18 cellular contexts compared by ENCODE assay signal in genomic region chr12:67322580-67322979, GRCh38. TPM values are rescaled to one million over a fixed set of nuclear protein-coding genes. Genes with fewer than 3 reads are reported as not detected.
A peak's percentile ranks its signal among the peaks of the same experiment; 100 is the strongest.
DNase-seq lines count a peak whose midpoint lies in the region; ATAC-seq, FAIRE-seq and TF ChIP-seq lines count a peak whose summit lies in the region.
"Had no signal": no experiment of that assay in that cellular context is flagged by ENCODE, and none has a peak within 500 bp of the region (broad histone marks: within the 10 kb centered on the region; RNA-seq: fewer than 3 reads in every experiment).

No MANE protein-coding gene starts in this region.

- H3K27ac ChIP-seq in K562 (ENCODE audit: extremely low read depth, low read depth, low read length) = no peak overlapping the region
- no peak overlapping the region for H3K27ac ChIP-seq in HepG2 (ENCODE audit: extremely low read length, insufficient read depth, low read length)
- no peak overlapping the region for H3K27ac ChIP-seq in GM23338 (ENCODE audit: low read depth)
- H3K27ac ChIP-seq: 22Rv1, BLaER1 had no signal

- no peak for TF ChIP-seq CTCF in Calu3 (IDR thresholded peaks at IDR 0.05; ENCODE audit: unreplicated experiment)
- no peak for TF ChIP-seq CTCF in K562 (IDR thresholded peaks at IDR 0.05 in 2 of 3, conservative IDR thresholded peaks at IDR 0.05 in 1 of 3; ENCODE audit: insufficient read depth in 2 of 3, low read depth in 1 of 3, low read length in 3 of 3)
- no peak for TF ChIP-seq CTCF in HepG2 (CRISPR knock-in tag; IDR thresholded peaks at IDR 0.05)
- TF ChIP-seq CTCF in GM23338 (conservative IDR thresholded peaks at IDR 0.05; ENCODE audit: low read depth in 2 of 2) = no peak

- in situ Hi-C loops in K562 (cut with MboI) (no loop called here), HepG2 (cut with HindIII; ENCODE audit: extremely low pct_ligation_motif_present, low pct_unique_long_range_greater_than_20kb) (no loop called here)

- H3K9me3 ChIP-seq in K562 (replicated peaks; ENCODE audit: control insufficient read depth, insufficient read depth, low read depth, low read length) (no peaks in the 10 kb centered on the region; the same call in 1 of the 2 replicates), HepG2 (ENCODE audit: low read length) (no peaks in the 10 kb centered on the region)
- H3K9me3 ChIP-seq: Caco-2, HAP-1 had no signal

- CTCF ChIA-PET in Calu3 (lab: Charles Lee) (interaction anchor here (0.6 to 0.7 kb wide), 2 partner anchors 9 to 29 kb away, joined by 3 read pairs; no protein-coding TSS in a partner anchor), K562 (lab: Yijun Ruan, JAX; ENCODE audit: low intra/inter-chr PET ratio) (no interaction called here), HepG2 (lab: Yijun Ruan, JAX; ENCODE audit: low intra/inter-chr PET ratio, low total read pairs) (no interaction called here)

- H3K4me2 ChIP-seq in K562 (ENCODE audit: insufficient read depth, low read length) (no peak overlapping the region), HepG2 (ENCODE audit: low read depth, low read length) (no peak overlapping the region), GM23338 (no peak overlapping the region)
- H3K4me2 ChIP-seq: BLaER1 had no signal

- 0 out of 2 replicates have a peak, but pooled peaks have one; percentile 29 for TF ChIP-seq POLR2A in K562 (conservative IDR thresholded peaks at IDR 0.05)
- no peak; a peak in 1 of 4 replicates for TF ChIP-seq POLR2A in HepG2 (IDR thresholded peaks at IDR 0.05; ENCODE audit: insufficient read depth in 1 of 2, low read depth in 2 of 2, low read length in 2 of 2)

- H3K9me1 ChIP-seq in K562 (ENCODE audit: control insufficient read depth, insufficient read depth, low read length) = no peaks in the 10 kb centered on the region

- BruUV-seq in Calu3 (replicated peaks; lab: Mats Ljungman, UMichigan) (no TSS peak), K562 (replicated peaks; lab: Mats Ljungman, UMichigan) (no TSS peak), HepG2 (replicated peaks; lab: Mats Ljungman, UMichigan) (no TSS peak)

- H4K20me1 ChIP-seq in K562 (replicated peaks; ENCODE audit: control insufficient read depth, insufficient read depth, low read length) (no peaks in the 10 kb centered on the region), HepG2 (ENCODE audit: insufficient read depth, low read length) (no peaks in the 10 kb centered on the region), GM23338 (replicated peaks; ENCODE audit: insufficient read depth) (no peaks in the 10 kb centered on the region; the same call in none of the 2 replicates)
- H4K20me1 ChIP-seq: BLaER1 had no signal

- H3K9ac ChIP-seq in K562 (ENCODE audit: insufficient read depth in 1 of 2, low read depth in 2 of 2, low read length in 2 of 2) = no peak overlapping the region
- H3K9ac ChIP-seq in HepG2 (ENCODE audit: insufficient read depth, low read depth, low read length) = no peak overlapping the region
- H3K9ac ChIP-seq: BLaER1 had no signal

- H3K4me1 Mint-ChIP-seq in Calu3 (ENCODE audit: low read depth, unreplicated experiment) = no peaks in the 10 kb centered on the region
- no peaks in the 10 kb centered on the region; the same call in 2 of the 3 replicates for H3K4me1 Mint-ChIP-seq in GM23338

- H3K36me3 Mint-ChIP-seq in Calu3 (ENCODE audit: insufficient read depth, unreplicated experiment) (peaks cover 34% of the 10 kb centered on the region), GM23338 (ENCODE audit: low read depth) (peaks cover 71% of the 10 kb centered on the region)

- no peaks in the 10 kb centered on the region for H3F3A ChIP-seq in GM23338 (replicated peaks; ENCODE audit: low read depth)

- H3K79me2 ChIP-seq in K562 (ENCODE audit: control insufficient read depth, insufficient read depth, low read length) (no peaks in the 10 kb centered on the region), HepG2 (ENCODE audit: insufficient read depth, low read length) (no peaks in the 10 kb centered on the region), GM23338 (replicated peaks; ENCODE audit: insufficient read depth) (no peaks in the 10 kb centered on the region)

- H3K36me3 ChIP-seq in K562 (ENCODE audit: control insufficient read depth, insufficient read depth, low read length) (peaks cover 4% of the 10 kb centered on the region; the same call in 1 of the 3 replicates), HepG2 (replicated peaks in 1 of 2; ENCODE audit: control insufficient read depth in 1 of 2, insufficient read depth in 2 of 2, low read length in 2 of 2) (no peaks in the 10 kb centered on the region; a peak in 1 of 5 replicates), GM23338 (ENCODE audit: insufficient read depth) (peaks cover 22% of the 10 kb centered on the region)

- 83% methylated on average over 12 of the region's 12 CpGs for WGBS in K562 (ENCODE audit: insufficient coverage, low coverage, missing lambda C conversion rate)
- WGBS in HepG2 (ENCODE audit: low lambda C conversion rate) = 98% methylated on average over 8 of the region's 12 CpGs

- H3K27me3 ChIP-seq in K562 (ENCODE audit: control insufficient read depth in 2 of 2, insufficient read depth in 2 of 2, low read length in 2 of 2) = peaks cover 0 to 2% of the 10 kb centered on the region in 2 experiments; a peak in 2 of 5 replicates
- H3K27me3 ChIP-seq in HepG2 (ENCODE audit: control insufficient read depth in 1 of 2, insufficient read depth in 2 of 2, low read length in 2 of 2) = no peaks in the 10 kb centered on the region
- H3K27me3 ChIP-seq in GM23338 (ENCODE audit: insufficient read depth) = no peaks in the 10 kb centered on the region
- H3K27me3 ChIP-seq: BLaER1 had no signal

- peak overlapping the region; percentile 39 for H3K27ac Mint-ChIP-seq in Calu3 (ENCODE audit: unreplicated experiment)
- H3K27ac Mint-ChIP-seq in GM23338 = no peak overlapping the region

- FAIRE-seq in K562 (lab: Jason Lieb, UNC) (no peak), HepG2 (lab: Jason Lieb, UNC) (no peak)
- FAIRE-seq: GM12878, GM19239, H1 had no signal

- H3K27me3 Mint-ChIP-seq in Calu3 (ENCODE audit: unreplicated experiment) (no peaks in the 10 kb centered on the region), GM23338 (ENCODE audit: insufficient read depth, low read depth, poor library complexity) (peaks cover 21% of the 10 kb centered on the region)
- H3K27me3 Mint-ChIP-seq: CD8-positive, alpha-beta memory T cell had no signal

- H2AFZ ChIP-seq in K562 (ENCODE audit: low read depth, low read length) = no peak overlapping the region
- no peak overlapping the region for H2AFZ ChIP-seq in HepG2 (ENCODE audit: low read length)
- no peak overlapping the region for H2AFZ ChIP-seq in GM23338

- intact Hi-C loops in Calu3 (cut with micrococcal nuclease; ENCODE audit: unreplicated experiment) (no loop called here), K562 (cut with micrococcal nuclease) (no loop called here), HepG2 (cut with micrococcal nuclease; ENCODE audit: unreplicated experiment) (no loop called here)

- H3K4me3 Mint-ChIP-seq in Calu3 (ENCODE audit: low read depth, unreplicated experiment) (no peak overlapping the region), GM23338 (no peak overlapping the region)
- H3K4me3 Mint-ChIP-seq: CD8-positive, alpha-beta memory T cell had no signal

- H3K9me3 Mint-ChIP-seq in Calu3 (ENCODE audit: low read depth, unreplicated experiment) = peaks cover 12% of the 10 kb centered on the region
- H3K9me3 Mint-ChIP-seq in GM23338 = peaks cover 35% of the 10 kb centered on the region

- no peaks in the 10 kb centered on the region for H3K4me1 ChIP-seq in K562 (replicated peaks in 1 of 2; ENCODE audit: control insufficient read depth in 2 of 2, insufficient read depth in 2 of 2, low read length in 2 of 2)
- H3K4me1 ChIP-seq in HepG2 (ENCODE audit: insufficient read depth, low read length) = no peaks in the 10 kb centered on the region
- no peaks in the 10 kb centered on the region for H3K4me1 ChIP-seq in GM23338 (ENCODE audit: insufficient read depth)
- H3K4me1 ChIP-seq: BLaER1, Caco-2, HAP-1 had no signal

- TF ChIP-seq RAD21 in K562 (CRISPR knock-in tag; conservative IDR thresholded peaks at IDR 0.05 in 1 of 2, IDR thresholded peaks at IDR 0.05 in 1 of 2) (no peak), HepG2 (CRISPR knock-in tag; IDR thresholded peaks at IDR 0.05) (no peak)

- no peak for TF ChIP-seq EP300 in K562 (IDR thresholded peaks at IDR 0.05; ENCODE audit: low read length)
- no peak for TF ChIP-seq EP300 in HepG2 (IDR thresholded peaks at IDR 0.05; ENCODE audit: low read depth in 2 of 2, low read length in 2 of 2)
- no peak for TF ChIP-seq EP300 in HepG2 (CRISPR knock-in tag; IDR thresholded peaks at IDR 0.05; ENCODE audit: borderline replicate concordance)

- no peak overlapping the region for H3K4me3 ChIP-seq in K562
- H3K4me3 ChIP-seq in HepG2 (replicated peaks in 1 of 3; ENCODE audit: insufficient read depth in 1 of 3, low read depth in 2 of 3, low read length in 3 of 3) = no peak overlapping the region
- H3K4me3 ChIP-seq in GM23338 = no peak overlapping the region
- H3K4me3 ChIP-seq: BLaER1, GM12878, HAP-1 had no signal

- H3K9me2 ChIP-seq in GM23338 (ENCODE audit: insufficient read depth) = no peaks in the 10 kb centered on the region; the same call in 1 of the 2 replicates

- DNase-seq in NCI-H2029 (lab: John Stamatoyannopoulos, UW) (peak; percentile 2), NCI-H2029 treated with DMSO at 0.1 percent for 48 hours (lab: John Stamatoyannopoulos, UW) (no peak), Calu3 (no peak), K562 (ENCODE audit: extremely low read depth in 1 of 4, low spot score in 3 of 4) (no peak), HepG2 (ENCODE audit: low spot score) (no peak), GM23338 (ENCODE audit: low spot score) (no peak)
- DNase-seq: Caco-2; CD8-positive, alpha-beta memory T cell; IMR-90; KG1 had no signal

- POLR2A ChIA-PET in K562 (lab: Yijun Ruan, JAX) = interaction anchor here (1.8 kb wide), 1 partner anchor 11 kb away, joined by 10 read pairs; no protein-coding TSS in a partner anchor
- POLR2A ChIA-PET in HepG2 (lab: Yijun Ruan, JAX) = interaction anchor here (2.0 kb wide), 1 partner anchor 54 kb away, joined by 5 read pairs; the partner anchor contains the start of gene CAND1

- peak; percentile 7 for ATAC-seq in K562
- peak; percentile 6; the same call in 2 of the 3 replicates for ATAC-seq in HepG2
- ATAC-seq in HG02973 (IDR thresholded peaks at IDR 0.05; ENCODE audit: unreplicated experiment) = no peak
- no peak for ATAC-seq in GM23338
- ATAC-seq in GM18868 (IDR thresholded peaks at IDR 0.05; ENCODE audit: unreplicated experiment) = no peak

RNA-seq across cellular contexts. Expression of gene CAND1, which starts 53.4 kb away (rescaled TPM):
- total RNA-seq in Calu3 (2022) = 182 and 197 TPM in 2 replicates
- total RNA-seq in K562 (2011; cell fraction: chromatin; rRNA removed; ENCODE audit: low replicate concordance) = 52.0 and 222 TPM in 2 replicates
- 26.5 and 37.0 TPM in 2 replicates for total RNA-seq in K562 (2011; cell fraction: nucleolus; rRNA removed)
- total RNA-seq in K562 (2011; cell fraction: nucleoplasm; rRNA removed) = 70.0 and 96.4 TPM in 2 replicates
- 77.5 and 97.2 TPM in 2 replicates for total RNA-seq in K562 (2014; rRNA removed)
- 116 and 127 TPM in 2 replicates for total RNA-seq in K562 (2014; rRNA removed; fragmentation: Illumina TruSeq; extraction: Trizol)
- 72.7 and 80.0 TPM in 2 replicates for total RNA-seq in K562 (2015; rRNA removed; fragmentation: Illumina TruSeq; extraction: Trizol)
- 142 and 144 TPM in 2 replicates for total RNA-seq in K562 (2021)
- 134 and 167 TPM in 2 replicates for polyA plus RNA-seq in K562 (2011; rRNA removed)
- 20.3 and 40.9 TPM in 2 replicates for polyA plus RNA-seq in K562 (2011; cell fraction: cytosol; rRNA removed)
- 42.3 and 66.0 TPM in 2 replicates for polyA plus RNA-seq in K562 (2011; cell fraction: nucleus; rRNA removed)
- 47.5 and 49.5 TPM in 2 replicates for polyA plus RNA-seq in K562 (2012)
- polyA plus RNA-seq in K562 (2014; fragmentation: Illumina TruSeq; extraction: Trizol) = 50.1 and 51.3 TPM in 2 replicates
- polyA plus RNA-seq in K562 (2014; fragmentation: Nextera tagmentation; extraction: Ambion mirVana) = 10 to 100 TPM; 24.0 to 32.3 TPM
- polyA plus RNA-seq in K562 (2014; rRNA removed) = 40.7 and 43.5 TPM in 2 replicates
- polyA minus RNA-seq in K562 (2011; rRNA and poly(A)+ RNA removed) = 204 and 240 TPM in 2 replicates
- 63.5 and 70.4 TPM in 2 replicates for polyA minus RNA-seq in K562 (2011; cell fraction: cytosol; rRNA and poly(A)+ RNA removed)
- polyA minus RNA-seq in K562 (2011; cell fraction: nucleus; rRNA and poly(A)+ RNA removed) = 53.9 and 102 TPM in 2 replicates
- total RNA-seq in HepG2 (2016; rRNA removed; fragmentation: Illumina TruSeq; extraction: Trizol) = 138 and 241 TPM in 2 replicates
- total RNA-seq in HepG2 (2016; cell fraction: cytosol; rRNA removed; fragmentation: Illumina TruSeq; extraction: Trizol; ENCODE audit: low read depth) = 6.2 and 6.5 TPM in 2 replicates
- total RNA-seq in HepG2 (2016; cell fraction: insoluble cytoplasmic fraction; rRNA removed; fragmentation: Illumina TruSeq; extraction: Trizol) = 141 and 235 TPM in 2 replicates
- total RNA-seq in HepG2 (2016; cell fraction: membrane; rRNA removed; fragmentation: Illumina TruSeq; extraction: Trizol) = 43.2 and 45.5 TPM in 2 replicates
- total RNA-seq in HepG2 (2016; cell fraction: nucleus; rRNA removed; fragmentation: Illumina TruSeq; extraction: Trizol) = 120 and 125 TPM in 2 replicates
- polyA plus RNA-seq in HepG2 (2011; rRNA removed) = 39.2 and 56.2 TPM in 2 replicates
- 13.0 and 22.8 TPM in 2 replicates for polyA plus RNA-seq in HepG2 (2011; cell fraction: cytosol; rRNA removed)
- 25.8 and 28.3 TPM in 2 replicates for polyA plus RNA-seq in HepG2 (2011; cell fraction: nucleus; rRNA removed)
- 44.9 and 55.6 TPM in 2 replicates for polyA plus RNA-seq in HepG2 (2012)
- polyA plus RNA-seq in HepG2 (2016; cell fraction: cytosol; fragmentation: Illumina TruSeq; extraction: Trizol; ENCODE audit: low read depth) = 2.3 and 3.2 TPM in 2 replicates
- polyA plus RNA-seq in HepG2 (2016; cell fraction: insoluble cytoplasmic fraction; fragmentation: Illumina TruSeq; extraction: Trizol; ENCODE audit: low read depth) = 90.7 and 101 TPM in 2 replicates
- 8.6 and 11.2 TPM in 2 replicates for polyA plus RNA-seq in HepG2 (2016; cell fraction: membrane; fragmentation: Illumina TruSeq; extraction: Trizol; ENCODE audit: low read depth)
- 71.6 and 74.8 TPM in 2 replicates for polyA plus RNA-seq in HepG2 (2016; cell fraction: nucleus; fragmentation: Illumina TruSeq; extraction: Trizol; ENCODE audit: insufficient read depth, low read depth)
- polyA minus RNA-seq in HepG2 (2011; rRNA and poly(A)+ RNA removed; ENCODE audit: low replicate concordance) = 52.6 and 81.8 TPM in 2 replicates
- 51.5 and 58.3 TPM in 2 replicates for polyA minus RNA-seq in HepG2 (2011; cell fraction: cytosol; rRNA and poly(A)+ RNA removed)
- 143 and 156 TPM in 2 replicates for polyA minus RNA-seq in HepG2 (2011; cell fraction: nucleus; rRNA and poly(A)+ RNA removed)
- total RNA-seq in GM23338 (2014; rRNA removed; shearing (Covaris generic)) = 151 and 164 TPM in 2 replicates
- polyA plus RNA-seq in GM23338 (2016; fragmentation: Nextera tagmentation; extraction: Ambion mirVana) = 53.8 and 71.4 TPM in 2 replicates

Comparison
In these comparisons a context has a peak if more than half of its experiments do, and no peak if none do; other contexts are left out.
1. ATAC-seq: peak in K562 (single experiment) and HepG2 (single experiment); none in HG02973 (single experiment), GM23338 (single experiment) and GM18868 (single experiment).